ENCODE assay signal across 20 cellular contexts in genomic region chr4:151165205-151166000, GRCh38.
DNase-seq lines count a peak whose midpoint lies in the region; ATAC-seq and TF ChIP-seq lines count a peak whose summit lies in the region.
"Had no signal": no experiment of that assay in that cellular context is flagged by ENCODE, and none has a peak within 500 bp of the region (broad histone marks: within the 10 kb centered on the region; RNA-seq: fewer than 3 reads in every experiment).

No MANE protein-coding gene starts in this region.

- intact Hi-C loops in sigmoid colon (cut with DNase I), result loop anchor here (5.0 to 10.0 kb wide), 2 partner anchors 62 to 151 kb away; partner anchors contain the start of gene LRBA
- intact Hi-C loops in posterior cingulate gyrus (cut with DNase I), result no loop called here

- no peaks in the 10 kb centered on the region for H3K36me3 ChIP-seq in SK-N-MC (ENCODE audit: insufficient read depth, low read length)
- no peaks in the 10 kb centered on the region for H3K36me3 ChIP-seq in fibroblast of lung (ENCODE audit: control insufficient read depth, insufficient read depth, low read length)
- peaks cover 0 to 28% (median 5%) of the 10 kb centered on the region in 4 donors for H3K36me3 ChIP-seq in sigmoid colon
- H3K36me3 ChIP-seq: BLaER1, cardiac muscle cell had no signal

- TF ChIP-seq POLR2A in sigmoid colon (IDR thresholded peaks at IDR 0.05), result no peak

- peak; percentile 73 for DNase-seq in COLO829 (ENCODE audit: low spot score)
- DNase-seq in SK-N-MC (ENCODE audit: low read depth, low spot score), result peak; percentile 86
- DNase-seq in fibroblast of lung (ENCODE audit: low read depth in 2 of 2), result peak in 1 of 2 donors; percentile 32
- no peak for DNase-seq in sigmoid colon
- no peak for DNase-seq in posterior cingulate gyrus
- no peak for DNase-seq in HT-29 (ENCODE audit: low spot score)
- DNase-seq: activated CD4-positive, alpha-beta T cell treated with anti-CD3 and anti-CD28 coated beads for 36 hours; activated naive CD4-positive, alpha-beta T cell treated with anti-CD3 and anti-CD28 coated beads, Interleukin-2, amount 50 U/mL, for 16 hours; DMS153; H7; hippocampal formation; NCI-H1092 treated with DMSO at 0.1 percent for 48 hours; NCI-H226; SHP77 treated with DMSO at 0.1 percent for 48 hours; stimulated activated CD4-positive, alpha-beta T cell treated with anti-CD3 and anti-CD28 coated beads, Interleukin-2, amount 100 ng/mL, for 24 hours; trophoblast cell had no signal

- WGBS in sigmoid colon, 2 donors, result 81 to 87% methylated on average over 10 of the region's 10 CpGs

- H3K9me3 ChIP-seq in SK-N-MC (ENCODE audit: low read depth, low read length), result no peaks in the 10 kb centered on the region
- no peaks in the 10 kb centered on the region for H3K9me3 ChIP-seq in fibroblast of lung (ENCODE audit: control insufficient read depth, insufficient read depth, low read depth, low read length)
- H3K9me3 ChIP-seq in sigmoid colon, result no peaks in the 10 kb centered on the region
- H3K9me3 ChIP-seq: BLaER1 had no signal

- H3K4me2 ChIP-seq in fibroblast of lung (ENCODE audit: extremely low read depth, insufficient read depth, low read length), result peak overlapping the region; percentile 48
- H3K4me2 ChIP-seq: BLaER1 had no signal

- TF ChIP-seq EP300 in sigmoid colon (IDR thresholded peaks at IDR 0.05), result no peak

- H3K9ac ChIP-seq in SK-N-MC (ENCODE audit: insufficient read length), result no peak overlapping the region
- H3K9ac ChIP-seq in fibroblast of lung (ENCODE audit: insufficient read depth, low read length), result no peak overlapping the region
- H3K9ac ChIP-seq: BLaER1 had no signal

- H3K79me2 ChIP-seq in fibroblast of lung (ENCODE audit: control insufficient read depth, insufficient read depth, low read length), result no peaks in the 10 kb centered on the region

- H3K27ac ChIP-seq in SK-N-MC, result peak overlapping the region; percentile 69
- peak overlapping the region; percentile 47 for H3K27ac ChIP-seq in fibroblast of lung (ENCODE audit: insufficient read depth, low read length)
- peak overlapping the region in 3 of 4 donors; percentile 10 to 22 (median 10) for H3K27ac ChIP-seq in sigmoid colon
- H3K27ac ChIP-seq: BLaER1, cardiac muscle cell had no signal

- peaks cover 13% of the 10 kb centered on the region for H3K4me1 ChIP-seq in fibroblast of lung (ENCODE audit: control insufficient read depth, extremely low read depth, insufficient read depth, low read length)
- peaks cover 0 to 37% (median 23%) of the 10 kb centered on the region in 4 donors for H3K4me1 ChIP-seq in sigmoid colon
- H3K4me1 ChIP-seq: BLaER1 had no signal

- H4K20me1 ChIP-seq in fibroblast of lung (ENCODE audit: control insufficient read depth, extremely low read depth, insufficient read depth, low read length), result no peaks in the 10 kb centered on the region
- H4K20me1 ChIP-seq: BLaER1 had no signal

- no peak overlapping the region for H2AFZ ChIP-seq in fibroblast of lung (ENCODE audit: low read length)

- no peak for TF ChIP-seq CTCF in fibroblast of lung (conservative IDR thresholded peaks at IDR 0.05 in 1 of 2, IDR thresholded peaks at IDR 0.05 in 1 of 2; ENCODE audit: low read depth in 1 of 2, low read length in 2 of 2)
- TF ChIP-seq CTCF in sigmoid colon (IDR thresholded peaks at IDR 0.05), result no peak

- H3K27me3 ChIP-seq in fibroblast of lung (ENCODE audit: control insufficient read depth, insufficient read depth, low read length) (no peaks in the 10 kb centered on the region), sigmoid colon (no peaks in the 10 kb centered on the region)
- H3K27me3 ChIP-seq: BLaER1, cardiac muscle cell had no signal

- ATAC-seq in GM18861 (IDR thresholded peaks at IDR 0.05; ENCODE audit: unreplicated experiment) (no peak), GM18520 (IDR thresholded peaks at IDR 0.05; ENCODE audit: unreplicated experiment) (no peak)
- ATAC-seq: activated CD4-positive, alpha-beta T cell treated with anti-CD3 and anti-CD28 coated beads for 36 hours had no signal

- H3K4me3 ChIP-seq in SK-N-MC (peak overlapping the region; percentile 40), fibroblast of lung (replicated peaks in 1 of 4; ENCODE audit: control extremely low read depth in 1 of 4, insufficient read depth in 1 of 4, low read depth in 3 of 4, low read length in 4 of 4) (no peak overlapping the region), sigmoid colon (no peak overlapping the region)
- H3K4me3 ChIP-seq: BLaER1, cardiac muscle cell had no signal

Comparison
In these comparisons a context has a peak if more than half of its experiments do, and no peak if none do; other contexts are left out.
1. DNase-seq: peak in COLO829 (single experiment) and SK-N-MC (single experiment); none in sigmoid colon (single experiment), posterior cingulate gyrus (0 of 10) and HT-29 (single experiment).
2. H3K27ac ChIP-seq: peak in every context shown above with its lines; median percentile 69 in SK-N-MC; 47 in fibroblast of lung; 10 in sigmoid colon.